Comparison of ENCODE assay signal across 1 cellular context in the genomic region with DNA sequence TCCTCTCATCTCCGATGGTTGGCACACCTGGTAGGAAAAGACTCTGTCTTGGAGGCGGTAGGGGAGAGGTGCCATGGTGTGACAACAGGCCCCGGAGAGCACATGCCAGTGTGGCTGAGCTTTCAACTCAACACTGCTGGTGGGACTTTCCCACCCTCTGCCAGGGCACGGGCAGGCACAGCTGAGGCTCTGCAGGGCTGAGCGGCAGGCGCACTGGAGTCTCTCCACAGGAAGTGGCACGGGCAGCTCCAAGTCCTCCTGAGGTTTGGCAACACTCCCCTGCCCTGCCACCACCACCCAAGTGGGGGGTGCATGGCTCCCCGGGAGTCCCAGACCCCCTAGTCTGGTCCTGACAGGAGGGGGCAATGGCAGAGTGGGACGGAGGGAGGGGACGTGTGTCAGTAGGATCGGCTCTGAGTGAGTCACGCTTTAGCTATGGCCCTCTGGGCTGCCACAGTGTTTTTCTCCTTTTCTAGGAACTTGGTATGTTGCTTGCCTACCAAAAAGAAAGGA.
A peak's percentile ranks its signal among the peaks of the same experiment; 100 is the strongest.
TF ChIP-seq lines count a peak whose summit lies in the region.

No MANE protein-coding gene starts in this region.

TF ChIP-seq in endothelial cell of umbilical vein, 7 proteins besides CTCF, POLR2A, EP300 and RAD21:
- TF ChIP-seq GATA2 (IDR thresholded peaks at IDR 0.05; ENCODE audit: insufficient read depth, insufficient read length, low read depth, low read length) (no peak), MAX (IDR thresholded peaks at IDR 0.05; ENCODE audit: insufficient read depth, insufficient read length) (no peak), FOS (IDR thresholded peaks at IDR 0.05; ENCODE audit: borderline replicate concordance, insufficient read depth, low read length) (peak; percentile 82), JUN (IDR thresholded peaks at IDR 0.05; ENCODE audit: borderline replicate concordance, insufficient read depth, insufficient read length, low read depth) (peak; percentile 58)
TF ChIP-seq in endothelial cell of umbilical vein: peak in this region for 2.
